ENCODE assay signal across 8 cellular contexts in the genomic region with DNA sequence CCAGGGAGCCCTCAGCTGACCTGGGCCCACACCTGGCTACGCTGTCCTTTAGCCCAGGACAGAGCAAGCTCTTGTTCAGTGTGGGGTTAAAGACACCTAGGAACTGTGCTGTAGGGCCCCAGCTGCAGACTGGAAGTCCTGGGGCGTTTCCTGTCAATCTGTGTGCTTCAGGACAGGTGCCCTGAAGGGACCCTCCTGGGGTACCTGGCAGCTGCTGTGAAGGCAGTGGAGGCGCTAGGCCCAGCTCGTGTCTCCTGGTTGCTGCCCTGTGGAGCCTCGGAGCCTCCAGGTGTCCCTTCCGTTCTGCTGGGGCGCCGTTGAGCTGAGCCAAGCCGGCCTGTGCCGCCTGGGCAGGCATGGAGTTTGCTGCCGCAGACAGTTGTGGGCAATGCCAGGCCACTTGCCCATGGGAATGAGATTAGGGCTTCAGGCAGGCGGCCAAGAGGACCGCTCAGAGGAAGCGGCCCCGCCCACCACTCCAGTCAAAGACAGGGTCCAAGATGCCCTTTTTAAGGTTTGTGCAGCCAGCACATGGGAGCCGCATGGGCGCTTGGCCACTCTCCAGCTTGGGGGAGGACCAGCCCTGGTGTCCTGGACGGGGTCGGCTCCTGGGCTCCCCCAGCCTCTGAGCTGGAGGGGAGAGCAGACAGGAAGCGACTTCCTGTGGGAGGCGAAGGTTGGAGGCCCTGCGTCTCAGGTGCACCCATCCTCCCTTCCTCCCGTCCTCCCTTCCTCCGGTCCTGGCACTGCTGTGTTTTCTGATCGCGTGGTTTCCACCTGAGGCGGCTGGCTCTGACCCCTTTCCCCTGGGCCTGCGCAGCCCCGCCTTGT. TPM values are rescaled to one million over a fixed set of nuclear protein-coding genes. Genes with fewer than 3 reads are reported as not detected.
A peak's percentile ranks its signal among the peaks of the same experiment; 100 is the strongest.
DNase-seq lines count a peak whose midpoint lies in the region; ATAC-seq and TF ChIP-seq lines count a peak whose summit lies in the region.

No MANE protein-coding gene starts in this region.

- peaks cover 40% of the 10 kb centered on the region for H3K36me3 ChIP-seq in H7 (replicated peaks; ENCODE audit: control insufficient read depth, insufficient read depth, low read length)

- H3K4me3 ChIP-seq in H7 (ENCODE audit: insufficient read depth, low read depth, low read length): no peak overlapping the region

- intact Hi-C loops in Right ventricle myocardium inferior (cut with DNase I): loop anchor here (5.0 kb wide), 1 partner anchor 46 kb away; no protein-coding TSS in a partner anchor
- intact Hi-C loops in sciatic nerve (cut with DNase I): no loop called here

- DNase-seq in H7: peak; percentile 65
- peak; percentile 92 for DNase-seq in Right ventricle myocardium inferior (ENCODE audit: missing footprints)
- peak; percentile 78 for DNase-seq in sciatic nerve (ENCODE audit: low spot score)
- no peak for DNase-seq in NCI-H524 treated with DMSO at 0.1 percent for 48 hours (lab: John Stamatoyannopoulos, UW)
- no peak for DNase-seq in NCI-H774 (lab: John Stamatoyannopoulos, UW)
- DNase-seq in NCI-H345 (lab: John Stamatoyannopoulos, UW): no peak

- TF ChIP-seq CTCF in VCaP (conservative IDR thresholded peaks at IDR 0.05): no peak

- H3K27ac ChIP-seq in VCaP: peak overlapping the region; percentile 99

- H3K27me3 ChIP-seq in H7 (ENCODE audit: control insufficient read depth, insufficient read depth, low read length): no peaks in the 10 kb centered on the region

- peak; percentile 9 for ATAC-seq in Right ventricle myocardium inferior
- no peak for ATAC-seq in sciatic nerve
- no peak for ATAC-seq in HG03280 (IDR thresholded peaks at IDR 0.05; ENCODE audit: unreplicated experiment)

RNA-seq across cellular contexts. Expression of a gene that starts 4.0 kb away (rescaled TPM):
- total RNA-seq in H7 (2014; rRNA removed; shearing (Covaris generic)): 460 and 481 TPM in 2 replicates
- total RNA-seq in Right ventricle myocardium inferior: 67.6 TPM
- 217 TPM for total RNA-seq in sciatic nerve

RNA-seq across cellular contexts. Expression of a gene that starts 20.5 kb away (rescaled TPM):
- 52.0 and 53.8 TPM in 2 replicates for total RNA-seq in H7 (2014; rRNA removed; shearing (Covaris generic))
- total RNA-seq in Right ventricle myocardium inferior (not detected), sciatic nerve (not detected)

RNA-seq across cellular contexts. Expression of a gene that starts 26.4 kb away (rescaled TPM):
- 0.85 and 1.3 TPM in 2 replicates for total RNA-seq in H7 (2014; rRNA removed; shearing (Covaris generic))
- total RNA-seq in Right ventricle myocardium inferior (not detected), sciatic nerve (1.9 TPM)

RNA-seq across cellular contexts. Expression of a gene that starts 39.6 kb away (rescaled TPM):
- 0.66 TPM in 1 of 2 replicates, not detected in the other for total RNA-seq in H7 (2014; rRNA removed; shearing (Covaris generic))
- not detected for total RNA-seq in Right ventricle myocardium inferior
- total RNA-seq in sciatic nerve: 0.71 TPM

RNA-seq across cellular contexts. Expression of a gene that starts 50.3 kb away (rescaled TPM):
- 0.11 and 0.31 TPM in 2 replicates for total RNA-seq in H7 (2014; rRNA removed; shearing (Covaris generic))
- not detected for total RNA-seq in Right ventricle myocardium inferior
- total RNA-seq in sciatic nerve: 0.45 TPM

Comparison
In these comparisons a context has a peak if more than half of its experiments do, and no peak if none do; other contexts are left out.
1. DNase-seq: peak in H7 (single experiment), Right ventricle myocardium inferior (single experiment) and sciatic nerve (single experiment); none in NCI-H524 treated with DMSO at 0.1 percent for 48 hours (single experiment), NCI-H774 (single experiment) and NCI-H345 (single experiment).
2. RNA of a gene that starts 20.5 kb away (total RNA-seq): 52.0 to 53.8 TPM in H7; not detected in Right ventricle myocardium inferior (single experiment) and not detected in sciatic nerve (single experiment); every median in the first group is over 10 times any median in the second.